13 cellular contexts compared by ENCODE assay signal in genomic region chr2:20471902-20472559, GRCh38.
"Had no signal": no experiment of that assay in that cellular context is flagged by ENCODE, and none has a peak within 500 bp of the region (broad histone marks: within the 10 kb centered on the region; RNA-seq: fewer than 3 reads in every experiment).

No MANE protein-coding gene starts in this region.

- H3K27ac ChIP-seq: colonic mucosa, heart right ventricle, parathyroid adenoma, tibial nerve had no signal

- H3K9ac ChIP-seq: parathyroid adenoma had no signal

- ATAC-seq: activated CD4-positive, alpha-beta T cell treated with anti-CD3 and anti-CD28 coated beads for 36 hours; activated CD8-positive, alpha-beta T cell treated with anti-CD3 and anti-CD28 coated beads, Interleukin-2, amount 10 ng/mL, durations not matched to agents 7 days and 5 days; heart right ventricle; stimulated activated memory B cell treated with anti-CD40 and anti-IgM and Interleukin-4, amounts not matched to agents 10 μg/mL and 1 μg/mL and 100 μg/mL, for 72 hours had no signal

- H3K36me3 Mint-ChIP-seq: stimulated activated memory B cell treated with anti-CD40 and anti-IgM and Interleukin-4, amounts not matched to agents 10 μg/mL and 1 μg/mL and 100 μg/mL, for 72 hours had no signal

- H3K9me3 Mint-ChIP-seq: activated naive CD4-positive, alpha-beta T cell treated with anti-CD3 and anti-CD28 coated beads for 36 hours; stimulated activated memory B cell treated with anti-CD40 and anti-IgM and Interleukin-4, amounts not matched to agents 10 μg/mL and 1 μg/mL and 100 μg/mL, for 72 hours had no signal

- H3K4me3 ChIP-seq: colonic mucosa, heart right ventricle, smooth muscle cell, tibial nerve had no signal

- H3K27ac Mint-ChIP-seq: activated CD4-positive, alpha-beta T cell treated with anti-CD3 and anti-CD28 coated beads for 36 hours; activated CD8-positive, alpha-beta T cell treated with anti-CD3 and anti-CD28 coated beads, Interleukin-2, amount 10 ng/mL, durations not matched to agents 7 days and 5 days; activated naive CD4-positive, alpha-beta T cell treated with anti-CD3 and anti-CD28 coated beads for 36 hours; stimulated activated memory B cell treated with anti-CD40 and anti-IgM and Interleukin-4, amounts not matched to agents 10 μg/mL and 1 μg/mL and 100 μg/mL, for 72 hours had no signal

- H2AFZ ChIP-seq: parathyroid adenoma had no signal

- H3K36me3 ChIP-seq: colonic mucosa, heart right ventricle, tibial nerve had no signal

- H3K27me3 Mint-ChIP-seq: activated CD4-positive, alpha-beta T cell treated with anti-CD3 and anti-CD28 coated beads for 36 hours; stimulated activated memory B cell treated with anti-CD40 and anti-IgM and Interleukin-4, amounts not matched to agents 10 μg/mL and 1 μg/mL and 100 μg/mL, for 72 hours had no signal

- H3K79me2 ChIP-seq: parathyroid adenoma had no signal

- H3K9me3 ChIP-seq: colonic mucosa, heart right ventricle, tibial nerve had no signal

- DNase-seq: activated CD4-positive, alpha-beta T cell treated with anti-CD3 and anti-CD28 coated beads for 36 hours; activated CD8-positive, alpha-beta T cell treated with anti-CD3 and anti-CD28 coated beads, Interleukin-2, amount 10 ng/mL, durations not matched to agents 7 days and 5 days; activated naive CD4-positive, alpha-beta T cell treated with anti-CD3 and anti-CD28 coated beads for 36 hours; caudate nucleus; colonic mucosa; foreskin melanocyte; heart right ventricle; kidney; T-helper 9 cell had no signal

- H3K4me3 Mint-ChIP-seq: activated CD4-positive, alpha-beta T cell treated with anti-CD3 and anti-CD28 coated beads for 36 hours; activated CD8-positive, alpha-beta T cell treated with anti-CD3 and anti-CD28 coated beads, Interleukin-2, amount 10 ng/mL, durations not matched to agents 7 days and 5 days; activated naive CD4-positive, alpha-beta T cell treated with anti-CD3 and anti-CD28 coated beads for 36 hours; stimulated activated memory B cell treated with anti-CD40 and anti-IgM and Interleukin-4, amounts not matched to agents 10 μg/mL and 1 μg/mL and 100 μg/mL, for 72 hours had no signal

- H3K4me1 ChIP-seq: colonic mucosa, parathyroid adenoma had no signal

- H3K27me3 ChIP-seq: colonic mucosa, heart right ventricle, tibial nerve had no signal

- H3K4me1 Mint-ChIP-seq: activated CD4-positive, alpha-beta T cell treated with anti-CD3 and anti-CD28 coated beads for 36 hours had no signal

- H3K4me2 ChIP-seq: smooth muscle cell had no signal
